ENCODE assay signal across 1 cellular context in genomic region chr20:45372241-45372640, GRCh38.
TF ChIP-seq lines count a peak whose summit lies in the region.

No MANE protein-coding gene starts in this region.

TF ChIP-seq in HepG2, 621 proteins besides CTCF, POLR2A, EP300 and RAD21:
- TF ChIP-seq RFXAP (CRISPR knock-in tag; IDR thresholded peaks at IDR 0.05; ENCODE audit: borderline replicate concordance) = no peak
- peak; percentile 29 for TF ChIP-seq AGO2 (optimal IDR thresholded peaks at IDR 0.05; ENCODE audit: low read depth, low read length)
- TF ChIP-seq ZNF460 (CRISPR knock-in tag; IDR thresholded peaks at IDR 0.05; ENCODE audit: borderline replicate concordance) = no peak
TF ChIP-seq in HepG2: peak in this region for 1.
